In genomic region chr1:20717452-20718342, GRCh38 we compare ENCODE assay signal across 8 cellular contexts. TPM values are rescaled to one million over a fixed set of nuclear protein-coding genes. Genes with fewer than 3 reads are reported as not detected.
DNase-seq lines count a peak whose midpoint lies in the region; ATAC-seq and TF ChIP-seq lines count a peak whose summit lies in the region.

Gene KIF17, minus strand, starts transcription at chr1:20718007. Its CDS starts 301 bp downstream, at chr1:20717706.

- no peak for TF ChIP-seq EP300 in esophagus muscularis mucosa (IDR thresholded peaks at IDR 0.05)
- TF ChIP-seq EP300 in stomach (IDR thresholded peaks at IDR 0.05) = no peak

- ATAC-seq in activated T-cell treated with anti-CD3 and anti-CD28 coated beads, Interleukin-2, amount 50 U/mL, for 4 hours = peak; percentile 84
- ATAC-seq in naive B cell (ENCODE audit: low read depth in 2 of 2) = peak; percentile 88 to 89
- ATAC-seq in HG02642 (IDR thresholded peaks at IDR 0.05; ENCODE audit: poor library complexity, unreplicated experiment) = no peak

- no peaks in the 10 kb centered on the region for H3K9me3 Mint-ChIP-seq in activated T-cell treated with anti-CD3 and anti-CD28 coated beads, Interleukin-2, amount 50 U/mL, for 4 hours
- H3K9me3 Mint-ChIP-seq in naive B cell = no peaks in the 10 kb centered on the region

- peaks cover 0 to 23% (median 6%) of the 10 kb centered on the region in 4 donors for H3K27me3 ChIP-seq in esophagus muscularis mucosa
- H3K27me3 ChIP-seq in stomach = peaks cover 0 to 41% (median 25%) of the 10 kb centered on the region in 3 donors

- peaks cover 9 to 17% (median 12%) of the 10 kb centered on the region in 4 donors for H3K4me1 ChIP-seq in esophagus muscularis mucosa
- H3K4me1 ChIP-seq in stomach = peaks cover 8 to 12% (median 11%) of the 10 kb centered on the region in 4 donors

- WGBS in esophagus muscularis mucosa = no CpG with 5 or more reads among the region's 112 CpGs
- 0 to 3% (median 2%) methylated on average over 12 to 112 of the region's 112 CpGs for WGBS in stomach, 5 donors

- H3K4me3 ChIP-seq in esophagus muscularis mucosa = peak within 1 kb of the TSS; percentile 52 to 74 (median 57)
- H3K4me3 ChIP-seq in stomach = peak within 1 kb of the TSS; percentile 47 to 59 (median 53)

- H3K27ac Mint-ChIP-seq in naive B cell = peak within 1 kb of the TSS; percentile 44 to 89 (median 76)

- no peaks in the 10 kb centered on the region for H3K36me3 Mint-ChIP-seq in activated T-cell treated with anti-CD3 and anti-CD28 coated beads, Interleukin-2, amount 50 U/mL, for 4 hours (ENCODE audit: insufficient read depth)
- H3K36me3 Mint-ChIP-seq in naive B cell = no peaks in the 10 kb centered on the region

- TF ChIP-seq POLR2A in esophagus muscularis mucosa (IDR thresholded peaks at IDR 0.05; ENCODE audit: low read depth) = no peak
- no peak for TF ChIP-seq POLR2A in stomach (IDR thresholded peaks at IDR 0.05)

- H3K4me1 Mint-ChIP-seq in activated T-cell treated with anti-CD3 and anti-CD28 coated beads, Interleukin-2, amount 50 U/mL, for 4 hours (ENCODE audit: low read depth) = peaks cover 9% of the 10 kb centered on the region
- H3K4me1 Mint-ChIP-seq in naive B cell = peaks cover 7 to 16% (median 16%) of the 10 kb centered on the region in 3 donors

- peak; percentile 40 for DNase-seq in SIG-M5 treated with dmso at 0.1 percent for 504 hours (lab: John Stamatoyannopoulos, UW; ENCODE audit: unreplicated experiment)
- DNase-seq in SIG-M5 (lab: John Stamatoyannopoulos, UW) = no peak
- peak; percentile 27 for DNase-seq in NOMO-1 treated with DMSO at 0.1 percent for 48 hours (lab: John Stamatoyannopoulos, UW; ENCODE audit: unreplicated experiment)
- peak; percentile 54 for DNase-seq in activated T-cell treated with anti-CD3 and anti-CD28 coated beads, Interleukin-2, amount 50 U/mL, for 4 hours
- no peak for DNase-seq in esophagus muscularis mucosa (ENCODE audit: extremely low spot score)
- peak; percentile 79 for DNase-seq in naive B cell
- DNase-seq in stomach = peak; percentile 87

- intact Hi-C loops in esophagus muscularis mucosa (cut with DNase I) = no loop called here
- intact Hi-C loops in stomach (cut with DNase I; ENCODE audit: low total_unique reads) = no loop called here

- no peak for TF ChIP-seq CTCF in esophagus muscularis mucosa (IDR thresholded peaks at IDR 0.05)
- TF ChIP-seq CTCF in stomach (IDR thresholded peaks at IDR 0.05) = no peak

- H3K9me3 ChIP-seq in esophagus muscularis mucosa (no peaks in the 10 kb centered on the region), stomach (no peaks in the 10 kb centered on the region)

- H3K27me3 Mint-ChIP-seq in activated T-cell treated with anti-CD3 and anti-CD28 coated beads, Interleukin-2, amount 50 U/mL, for 4 hours (ENCODE audit: low read depth) = peaks cover 20% of the 10 kb centered on the region
- peaks cover 26 to 63% (median 44%) of the 10 kb centered on the region in 3 donors for H3K27me3 Mint-ChIP-seq in naive B cell

- peak within 1 kb of the TSS; percentile 65 for H3K4me3 Mint-ChIP-seq in activated T-cell treated with anti-CD3 and anti-CD28 coated beads, Interleukin-2, amount 50 U/mL, for 4 hours
- H3K4me3 Mint-ChIP-seq in naive B cell = peak within 1 kb of the TSS; percentile 74 to 87 (median 82)

- H3K27ac ChIP-seq in esophagus muscularis mucosa (replicated peaks in 1 of 4) (peak within 1 kb of the TSS in 3 of 4 donors; percentile 28 to 54 (median 39)), stomach (no peak within 1 kb of the TSS)

- H3K36me3 ChIP-seq in esophagus muscularis mucosa (no peaks in the 10 kb centered on the region), stomach (no peaks in the 10 kb centered on the region)

RNA-seq across cellular contexts. Expression of gene KIF17, which starts in this region (rescaled TPM):
- total RNA-seq in activated T-cell treated with anti-CD3 and anti-CD28 coated beads, Interleukin-2, amount 50 U/mL, for 4 hours = not detected
- 1 to 10 TPM; 2.0 to 7.3 (median 3.4) TPM for total RNA-seq in esophagus muscularis mucosa
- not detected for polyA plus RNA-seq in naive B cell (ENCODE audit: low read depth in 6 of 6)
- 1 to 10 TPM in 2 of 5 donors, not detected in 3; 1.3 to 1.5 TPM for total RNA-seq in stomach
- 1 to 10 TPM in 1 of 3 donors, under 1 TPM in 2; 0.56 to 1.4 (median 0.78) TPM for polyA plus RNA-seq in stomach

Comparison
In these comparisons a context has a peak if more than half of its experiments do, and no peak if none do; other contexts are left out.
1. DNase-seq: peak in SIG-M5 treated with dmso at 0.1 percent for 504 hours (single experiment), NOMO-1 treated with DMSO at 0.1 percent for 48 hours (single experiment) and stomach (single experiment); none in SIG-M5 (single experiment) and esophagus muscularis mucosa (single experiment).
2. Peak in DNase-seq and ATAC-seq in activated T-cell treated with anti-CD3 and anti-CD28 coated beads, Interleukin-2, amount 50 U/mL, for 4 hours; RNA of the gene not detected or under 1 TPM.
3. Peak in DNase-seq and ATAC-seq in naive B cell; RNA of the gene not detected or under 1 TPM.
4. H3K27ac ChIP-seq: peak in esophagus muscularis mucosa (3 of 4); none in stomach (0 of 5).